In the genomic region with DNA sequence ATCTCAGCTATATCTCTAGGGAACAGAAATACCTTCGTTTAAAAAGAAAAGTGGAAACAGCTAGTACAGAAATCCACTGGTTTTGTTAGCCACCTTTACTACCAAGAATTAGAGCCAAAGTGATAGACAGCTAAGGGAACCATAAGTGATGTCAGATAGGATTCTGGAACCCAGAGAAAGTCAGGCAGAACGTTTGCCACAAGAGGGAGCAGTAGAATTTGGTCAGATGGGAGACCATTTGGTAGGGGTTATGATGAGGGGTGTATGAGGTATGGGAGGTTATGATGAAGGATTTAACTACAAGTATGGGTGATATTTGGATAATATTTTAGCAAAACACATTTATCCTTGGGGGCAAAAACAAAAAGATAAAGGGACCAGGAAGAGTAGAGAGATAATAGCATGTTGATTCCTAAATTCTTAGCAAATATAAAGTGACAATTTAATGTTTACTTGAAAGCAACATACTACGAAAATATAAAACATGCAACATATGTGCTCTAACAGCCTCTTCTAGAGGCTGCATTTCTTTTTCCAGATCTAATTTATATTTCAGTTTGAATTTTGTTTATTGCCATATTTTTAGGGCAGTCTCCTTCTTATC, we compare ENCODE assay signal across 1 cellular context.
TF ChIP-seq lines count a peak whose summit lies in the region.

No MANE protein-coding gene starts in this region.

TF ChIP-seq in IMR-90, 13 proteins besides CTCF, POLR2A, EP300 and RAD21:
- no peak for TF ChIP-seq NFE2L2 (IDR thresholded peaks at IDR 0.05; ENCODE audit: low read depth, low read length)
- TF ChIP-seq SMC3 (IDR thresholded peaks at IDR 0.05; ENCODE audit: low read depth, low read length): peak; percentile 49
- TF ChIP-seq MXI1 (IDR thresholded peaks at IDR 0.05; ENCODE audit: borderline replicate concordance, low read depth, low read length): no peak
